13 cellular contexts compared by ENCODE assay signal in genomic region chr6:56552212-56553130, GRCh38.
A peak's percentile ranks its signal among the peaks of the same experiment; 100 is the strongest.
DNase-seq lines count a peak whose midpoint lies in the region; ATAC-seq, FAIRE-seq and TF ChIP-seq lines count a peak whose summit lies in the region.
"Had no signal": no experiment of that assay in that cellular context is flagged by ENCODE, and none has a peak within 500 bp of the region (broad histone marks: within the 10 kb centered on the region; RNA-seq: fewer than 3 reads in every experiment).

No MANE protein-coding gene starts in this region.

- H3K36me3 Mint-ChIP-seq in Calu3 (ENCODE audit: insufficient read depth, unreplicated experiment) (peaks cover 15% of the 10 kb centered on the region), osteocyte (ENCODE audit: unreplicated experiment) (peaks cover 36% of the 10 kb centered on the region)
- H3K36me3 Mint-ChIP-seq: activated naive CD4-positive, alpha-beta T cell treated with anti-CD3 and anti-CD28 coated beads, Interleukin-2, amount 50 U/mL, for 72 hours had no signal

- FAIRE-seq in RCC 7860 (lab: Jason Lieb, UNC) (peak; percentile 84), GM19239 (lab: Jason Lieb, UNC) (no peak)
- FAIRE-seq: pancreas had no signal

- no peak overlapping the region for H3K4me3 Mint-ChIP-seq in Calu3 (ENCODE audit: low read depth, unreplicated experiment)
- H3K4me3 Mint-ChIP-seq in osteocyte (ENCODE audit: unreplicated experiment): no peak overlapping the region

- no peaks in the 10 kb centered on the region for H3K27me3 Mint-ChIP-seq in Calu3 (ENCODE audit: unreplicated experiment)
- H3K27me3 Mint-ChIP-seq in osteocyte (ENCODE audit: unreplicated experiment): no peaks in the 10 kb centered on the region

- DNase-seq in Calu3 (no peak), RCC 7860 (ENCODE audit: low spot score) (peak; percentile 54), fibroblast of gingiva (ENCODE audit: low read depth) (peak; percentile 29), osteocyte (ENCODE audit: extremely low spot score, unreplicated experiment) (no peak), GM19239 (ENCODE audit: insufficient read length, low spot score) (no peak), activated T-cell treated with anti-CD3 and anti-CD28 coated beads for 4 hours (no peak), globus pallidus (ENCODE audit: low spot score) (no peak)
- DNase-seq: NCI-H524 treated with DMSO at 0.1 percent for 48 hours; pancreas; Right ventricle myocardium superior; stimulated activated CD4-positive, alpha-beta T cell treated with anti-CD3 and anti-CD28 coated beads, Interleukin-1b, Interleukin-23, amount 100 ng/mL, for 48 hours had no signal

- TSS peak; percentile 59 for BruUV-seq in Calu3 (replicated peaks; lab: Mats Ljungman, UMichigan)

- H3K4me1 Mint-ChIP-seq in Calu3 (ENCODE audit: low read depth, unreplicated experiment) (peaks cover 21% of the 10 kb centered on the region), osteocyte (ENCODE audit: unreplicated experiment) (peaks cover 47% of the 10 kb centered on the region)

- no peak overlapping the region for H3K27ac Mint-ChIP-seq in Calu3 (ENCODE audit: unreplicated experiment)
- peak overlapping the region; percentile 3 for H3K27ac Mint-ChIP-seq in osteocyte (ENCODE audit: unreplicated experiment)
- H3K27ac Mint-ChIP-seq: activated naive CD4-positive, alpha-beta T cell treated with anti-CD3 and anti-CD28 coated beads, Interleukin-2, amount 50 U/mL, for 72 hours had no signal

- TF ChIP-seq CTCF in Calu3 (IDR thresholded peaks at IDR 0.05; ENCODE audit: unreplicated experiment) (no peak), osteocyte (IDR thresholded peaks at IDR 0.05) (no peak)

- intact Hi-C loops in Calu3 (cut with micrococcal nuclease; ENCODE audit: unreplicated experiment): no loop called here

- no peak for ATAC-seq in HG02840 (IDR thresholded peaks at IDR 0.05; ENCODE audit: low FRiP score, unreplicated experiment)
- ATAC-seq: activated naive CD4-positive, alpha-beta T cell treated with anti-CD3 and anti-CD28 coated beads, Interleukin-2, amount 50 U/mL, for 72 hours; pancreas had no signal

- CTCF ChIA-PET in Calu3 (lab: Charles Lee): interaction anchor here (0.8 to 1.1 kb wide), 2 partner anchors 10 to 11 kb away, joined by 3 read pairs; no protein-coding TSS in a partner anchor

- no peaks in the 10 kb centered on the region for H3K9me3 Mint-ChIP-seq in Calu3 (ENCODE audit: low read depth, unreplicated experiment)
- no peaks in the 10 kb centered on the region for H3K9me3 Mint-ChIP-seq in osteocyte (ENCODE audit: unreplicated experiment)
- H3K9me3 Mint-ChIP-seq: activated naive CD4-positive, alpha-beta T cell treated with anti-CD3 and anti-CD28 coated beads, Interleukin-2, amount 50 U/mL, for 72 hours had no signal

Comparison
In these comparisons a context has a peak if more than half of its experiments do, and no peak if none do; other contexts are left out.
1. DNase-seq: peak in RCC 7860 (single experiment) and fibroblast of gingiva (single experiment); none in Calu3 (single experiment), osteocyte (single experiment), GM19239 (single experiment), activated T-cell treated with anti-CD3 and anti-CD28 coated beads for 4 hours (single experiment) and globus pallidus (single experiment).